11 cellular contexts compared by ENCODE assay signal in genomic region chr22:30574095-30574981, GRCh38. TPM values are rescaled to one million over a fixed set of nuclear protein-coding genes. Genes with fewer than 3 reads are reported as not detected.
A peak's percentile ranks its signal among the peaks of the same experiment; 100 is the strongest.
DNase-seq lines count a peak whose midpoint lies in the region; ATAC-seq and TF ChIP-seq lines count a peak whose summit lies in the region.
"Had no signal": no experiment of that assay in that cellular context is flagged by ENCODE, and none has a peak within 500 bp of the region (broad histone marks: within the 10 kb centered on the region; RNA-seq: fewer than 3 reads in every experiment).

Gene GAL3ST1 (minus strand): TSS chr22:30574665. CDS start chr22:30557392, 17,273 bp downstream.

- H3K36me3 ChIP-seq in SK-N-SH (replicated peaks in 1 of 2; ENCODE audit: control insufficient read depth in 1 of 2, insufficient read depth in 2 of 2, low read length in 1 of 2), result peaks cover 0 to 33% of the 10 kb centered on the region in 2 experiments
- H3K36me3 ChIP-seq in urinary bladder (ENCODE audit: insufficient read depth), result peaks cover 6% of the 10 kb centered on the region

- H3K27me3 ChIP-seq in SK-N-SH (ENCODE audit: insufficient read depth), result no peaks in the 10 kb centered on the region

- no peaks in the 10 kb centered on the region for H3K9me3 Mint-ChIP-seq in endothelial cell (ENCODE audit: unreplicated experiment)
- H3K9me3 Mint-ChIP-seq: activated naive CD8-positive, alpha-beta T cell treated with anti-CD3 and anti-CD28 coated beads, Interleukin-2, amount 50 U/mL, for 24 hours had no signal

- no peak for TF ChIP-seq RAD21 in SK-N-SH (IDR thresholded peaks at IDR 0.05; ENCODE audit: low read length)

- peak; percentile 89 for DNase-seq in SK-N-SH
- DNase-seq in endothelial cell (ENCODE audit: low spot score), result no peak
- DNase-seq in mucosa of gallbladder (ENCODE audit: low spot score), result peak; percentile 61
- DNase-seq in amniotic stem cell (lab: John Stamatoyannopoulos, UW), result no peak
- DNase-seq: activated naive CD8-positive, alpha-beta T cell treated with anti-CD3 and anti-CD28 coated beads, Interleukin-2, amount 50 U/mL, for 24 hours had no signal

- H3K4me1 ChIP-seq in SK-N-SH (ENCODE audit: control insufficient read depth in 1 of 2, insufficient read depth in 2 of 2, low read depth in 1 of 2, low read length in 1 of 2) (peaks cover 10 to 27% of the 10 kb centered on the region in 2 experiments; a peak in 2 of 4 replicates), urinary bladder (ENCODE audit: insufficient read depth) (peaks cover 3% of the 10 kb centered on the region)

- H2AFZ ChIP-seq in SK-N-SH (ENCODE audit: low read depth), result no peak within 1 kb of the TSS

- no peak within 1 kb of the TSS for H3K4me3 ChIP-seq in SK-N-SH (ENCODE audit: low read depth in 2 of 2, low read length in 1 of 2)
- peak within 1 kb of the TSS; percentile 13 for H3K4me3 ChIP-seq in urinary bladder (ENCODE audit: low read depth, low read length)
- H3K4me3 ChIP-seq: SK-N-MC had no signal

- 63% methylated on average over 3 of the region's 75 CpGs for WGBS in SK-N-SH (ENCODE audit: low lambda C conversion rate)
- 2% methylated on average over 75 of the region's 75 CpGs for WGBS in urinary bladder

- peak within 1 kb of the TSS; percentile 60 for H3K4me2 ChIP-seq in SK-N-SH

- no peak for TF ChIP-seq CTCF in SK-N-SH (IDR thresholded peaks at IDR 0.05)
- no peak for TF ChIP-seq CTCF in endothelial cell (IDR thresholded peaks at IDR 0.05; ENCODE audit: unreplicated experiment)

- peaks cover 18% of the 10 kb centered on the region for H3K36me3 Mint-ChIP-seq in endothelial cell (ENCODE audit: low read depth, unreplicated experiment)

- peaks cover 7% of the 10 kb centered on the region for H3F3A ChIP-seq in SK-N-SH (replicated peaks; ENCODE audit: insufficient read depth)

- H3K4me3 Mint-ChIP-seq in endothelial cell (ENCODE audit: unreplicated experiment), result peak within 1 kb of the TSS; percentile 86
- H3K4me3 Mint-ChIP-seq: activated naive CD8-positive, alpha-beta T cell treated with anti-CD3 and anti-CD28 coated beads, Interleukin-2, amount 50 U/mL, for 24 hours had no signal

- POLR2A ChIA-PET in SK-N-SH (lab: Yijun Ruan, JAX), result interaction anchor here (0.9 to 1.2 kb wide), 3 partner anchors 9 to 17 kb away, joined by 3 to 5 read pairs (median 3); partner anchors contain the start of gene PES1

- peaks cover 9% of the 10 kb centered on the region for H3K27me3 Mint-ChIP-seq in endothelial cell (ENCODE audit: unreplicated experiment)
- H3K27me3 Mint-ChIP-seq: activated naive CD8-positive, alpha-beta T cell treated with anti-CD3 and anti-CD28 coated beads, Interleukin-2, amount 50 U/mL, for 24 hours had no signal

- no peak within 1 kb of the TSS for H3K27ac Mint-ChIP-seq in endothelial cell (ENCODE audit: unreplicated experiment)
- H3K27ac Mint-ChIP-seq: activated naive CD8-positive, alpha-beta T cell treated with anti-CD3 and anti-CD28 coated beads, Interleukin-2, amount 50 U/mL, for 24 hours had no signal

- H3K9ac ChIP-seq in SK-N-SH, result no peak within 1 kb of the TSS

- H3K9me2 ChIP-seq in SK-N-SH, result no peaks in the 10 kb centered on the region

- TF ChIP-seq EP300 in SK-N-SH (IDR thresholded peaks at IDR 0.05; ENCODE audit: borderline replicate concordance in 1 of 2, low read depth in 1 of 2, low read length in 1 of 2), result no peak

- ATAC-seq in SK-N-SH treated with all-trans-retinoic acid at 6 μM for 48 hours (no peak), GM18505 (IDR thresholded peaks at IDR 0.05; ENCODE audit: unreplicated experiment) (no peak), GM21515 (IDR thresholded peaks at IDR 0.05; ENCODE audit: unreplicated experiment) (no peak)
- ATAC-seq: activated naive CD8-positive, alpha-beta T cell treated with anti-CD3 and anti-CD28 coated beads, Interleukin-2, amount 50 U/mL, for 24 hours had no signal

- peak within 1 kb of the TSS; percentile 60 to 70; a peak in 3 of 4 replicates for H3K27ac ChIP-seq in SK-N-SH (ENCODE audit: low read depth in 2 of 2, low read length in 1 of 2)
- no peak within 1 kb of the TSS for H3K27ac ChIP-seq in urinary bladder (ENCODE audit: low read depth)
- H3K27ac ChIP-seq: SK-N-MC had no signal

- peaks cover 2% of the 10 kb centered on the region for H3K4me1 Mint-ChIP-seq in endothelial cell (ENCODE audit: unreplicated experiment)
- H3K4me1 Mint-ChIP-seq: activated naive CD8-positive, alpha-beta T cell treated with anti-CD3 and anti-CD28 coated beads, Interleukin-2, amount 50 U/mL, for 24 hours had no signal

- H3K9me3 ChIP-seq in SK-N-SH, result no peaks in the 10 kb centered on the region

- CTCF ChIA-PET in SK-N-SH (lab: Yijun Ruan, JAX), result interaction anchor here (0.7 kb wide), 1 partner anchor 9 kb away, joined by 5 read pairs; no protein-coding TSS in a partner anchor

- 0 out of 2 replicates have a peak, but pooled peaks cover 2% of the 10 kb centered on the region for H4K20me1 ChIP-seq in SK-N-SH (ENCODE audit: insufficient read depth)

- TF ChIP-seq POLR2A in GM18505 (IDR thresholded peaks at IDR 0.05; ENCODE audit: borderline replicate concordance, extremely low read depth, insufficient read depth, insufficient read length), result no peak

- no peaks in the 10 kb centered on the region for H3K79me2 ChIP-seq in SK-N-SH (ENCODE audit: insufficient read depth)

TF ChIP-seq in SK-N-SH, 30 proteins besides CTCF, POLR2A, EP300 and RAD21 (continues in another document):
- TF ChIP-seq USF2 (IDR thresholded peaks at IDR 0.05; ENCODE audit: borderline replicate concordance, low read depth, low read length), result no peak
- TF ChIP-seq MEF2A (IDR thresholded peaks at IDR 0.05; ENCODE audit: borderline replicate concordance, low read depth), result no peak
- TF ChIP-seq NRF1 (IDR thresholded peaks at IDR 0.05; ENCODE audit: low read depth, low read length), result no peak
- no peak for TF ChIP-seq TCF12 (IDR thresholded peaks at IDR 0.05)
- TF ChIP-seq FOSL2 (IDR thresholded peaks at IDR 0.05; ENCODE audit: borderline replicate concordance, low read depth), result no peak

TF ChIP-seq in SK-N-SH treated with all-trans-retinoic acid at 6 μM for 48 hours, 23 proteins besides CTCF, POLR2A, EP300 and RAD21:
- no peak for TF ChIP-seq OSR1 (CRISPR knock-in tag; IDR thresholded peaks at IDR 0.05)
- no peak for TF ChIP-seq RARB (CRISPR knock-in tag; IDR thresholded peaks at IDR 0.05)
- TF ChIP-seq ZNF8 (CRISPR knock-in tag; IDR thresholded peaks at IDR 0.05), result no peak
- TF ChIP-seq ZFP3 (CRISPR knock-in tag; IDR thresholded peaks at IDR 0.05), result no peak
- TF ChIP-seq ZNF565 (CRISPR knock-in tag; conservative IDR thresholded peaks at IDR 0.05; ENCODE audit: low read depth), result no peak
- no peak for TF ChIP-seq PATZ1 (CRISPR knock-in tag; IDR thresholded peaks at IDR 0.05; ENCODE audit: borderline replicate concordance)
- no peak for TF ChIP-seq TOX (CRISPR knock-in tag; IDR thresholded peaks at IDR 0.05; ENCODE audit: borderline replicate concordance)
- no peak for TF ChIP-seq ZC3H10 (CRISPR knock-in tag; IDR thresholded peaks at IDR 0.05)
- TF ChIP-seq CSDC2 (CRISPR knock-in tag; IDR thresholded peaks at IDR 0.05), result no peak
- TF ChIP-seq GLIS3 (CRISPR knock-in tag; IDR thresholded peaks at IDR 0.05), result no peak
- TF ChIP-seq SNAI2 (CRISPR knock-in tag; IDR thresholded peaks at IDR 0.05), result no peak
- no peak for TF ChIP-seq POU6F1 (CRISPR knock-in tag; IDR thresholded peaks at IDR 0.05; ENCODE audit: borderline replicate concordance, low read depth)
- no peak for TF ChIP-seq BACH2 (CRISPR knock-in tag; IDR thresholded peaks at IDR 0.05; ENCODE audit: borderline replicate concordance)
TF ChIP-seq in SK-N-SH treated with all-trans-retinoic acid at 6 μM for 48 hours: peak in this region for 0.

RNA-seq across cellular contexts. Expression of gene GAL3ST1, which starts in this region (rescaled TPM):
- polyA plus RNA-seq in SK-N-SH (2012; rRNA removed) (0.08 TPM in 1 of 2 replicates, not detected in the other), urinary bladder (2.7 TPM)
- polyA plus RNA-seq in SK-N-SH (2012; cell fraction: cytosol; rRNA removed), result 0.01 TPM in 1 of 2 replicates, not detected in the other
- polyA plus RNA-seq in SK-N-SH (2012; cell fraction: nucleus; rRNA removed), result 0.29 and 0.31 TPM in 2 replicates
- total RNA-seq in endothelial cell (ENCODE audit: unreplicated experiment) (3.0 TPM), mucosa of gallbladder (102 TPM), urinary bladder (0.63 TPM)
- total RNA-seq: myocyte had no signal

Comparison
In these comparisons a context has a peak if more than half of its experiments do, and no peak if none do; other contexts are left out.
1. RNA of gene GAL3ST1 (total RNA-seq): 102 TPM in mucosa of gallbladder (single experiment); 3.0 TPM in endothelial cell (single experiment) and 0.63 TPM in urinary bladder (single experiment); every median in the first group is over 10 times any median in the second.
2. Peak in DNase-seq, H3K27ac ChIP-seq and H3K4me2 ChIP-seq in SK-N-SH; RNA of the gene not detected or under 1 TPM.